28 cellular contexts compared by ENCODE assay signal in the genomic region with DNA sequence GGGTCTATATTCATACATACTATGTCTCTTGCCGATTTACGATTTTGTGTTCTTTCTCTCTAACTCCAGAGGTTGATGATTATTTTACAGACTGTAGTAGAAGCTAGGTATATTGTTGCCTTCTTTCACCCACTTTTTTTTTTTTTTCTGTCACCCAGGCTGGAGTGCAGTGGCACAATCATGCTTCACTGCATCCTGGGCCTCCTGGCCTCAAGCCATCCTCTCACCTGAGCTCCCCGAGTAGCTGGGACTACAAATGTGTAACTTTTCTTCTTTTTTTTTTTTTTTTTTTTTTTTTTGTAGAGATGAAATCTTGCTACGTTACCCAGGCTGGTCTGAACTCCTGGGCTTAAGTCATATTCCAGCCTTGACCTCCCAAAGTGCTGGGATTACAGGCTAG.
"Had no signal": no experiment of that assay in that cellular context is flagged by ENCODE, and none has a peak within 500 bp of the region (broad histone marks: within the 10 kb centered on the region; RNA-seq: fewer than 3 reads in every experiment).

No MANE protein-coding gene starts in this region.

- H3K27me3 ChIP-seq: ascending aorta, breast epithelium, cardiac muscle cell, colonic mucosa, foreskin keratinocyte, gastrocnemius medialis had no signal

- H3K27ac Mint-ChIP-seq: activated CD4-positive, alpha-beta memory T cell treated with anti-CD3 and anti-CD28 coated beads for 36 hours; activated CD4-positive, alpha-beta T cell treated with anti-CD3 and anti-CD28 coated beads for 36 hours; activated CD4-positive, alpha-beta T cell treated with anti-CD3 and anti-CD28 coated beads, Interleukin-2, amount 10 ng/mL, durations not matched to agents 24 days and 14 days; activated CD8-positive, alpha-beta memory T cell treated with anti-CD3 and anti-CD28 coated beads, Interleukin-2, amount 10 ng/mL, durations not matched to agents 7 days and 5 days; activated CD8-positive, alpha-beta T cell treated with anti-CD3 and anti-CD28 coated beads, Interleukin-2, amount 10 ng/mL, durations not matched to agents 7 days and 5 days; activated naive CD4-positive, alpha-beta T cell treated with anti-CD3 and anti-CD28 coated beads, Interleukin-2, amount 10 ng/mL, durations not matched to agents 7 days and 5 days; activated naive CD4-positive, alpha-beta T cell treated with anti-CD3 and anti-CD28 coated beads, Interleukin-2, amount 50 U/mL, for 72 hours; activated naive CD8-positive, alpha-beta T cell treated with anti-CD3 and anti-CD28 coated beads, Interleukin-2, amount 10 ng/mL, durations not matched to agents 7 days and 5 days; activated T-helper 1 cell treated with anti-CD3 and anti-CD28 coated beads, Interleukin-12 subunit alpha, Interleukin-12 subunit beta, Interleukin-2, Interleukin-4 antibody, amounts not matched to agents 30 ng/mL and 10 ng/mL and 1 ng/mL, durations not matched to agents 14 hours and 24 hours and 36 hours; brain; endodermal cell had no signal

- H3K27me3 Mint-ChIP-seq: activated CD4-positive, alpha-beta memory T cell treated with anti-CD3 and anti-CD28 coated beads for 36 hours; activated CD4-positive, alpha-beta T cell treated with anti-CD3 and anti-CD28 coated beads, Interleukin-2, amount 10 ng/mL, durations not matched to agents 24 days and 14 days; activated CD8-positive, alpha-beta memory T cell treated with anti-CD3 and anti-CD28 coated beads, Interleukin-2, amount 10 ng/mL, durations not matched to agents 7 days and 5 days; activated naive CD4-positive, alpha-beta T cell treated with anti-CD3 and anti-CD28 coated beads, Interleukin-2, amount 10 ng/mL, durations not matched to agents 7 days and 5 days; activated naive CD8-positive, alpha-beta T cell treated with anti-CD3 and anti-CD28 coated beads, Interleukin-2, amount 10 ng/mL, durations not matched to agents 7 days and 5 days; brain had no signal

- DNase-seq: activated CD4-positive, alpha-beta memory T cell treated with anti-CD3 and anti-CD28 coated beads for 36 hours; activated CD4-positive, alpha-beta T cell treated with anti-CD3 and anti-CD28 coated beads for 36 hours; activated CD4-positive, alpha-beta T cell treated with anti-CD3 and anti-CD28 coated beads, Interleukin-2, amount 10 ng/mL, durations not matched to agents 24 days and 14 days; activated CD4-positive, CD25-positive, alpha-beta regulatory T cell; activated CD4-positive, CD25-positive, alpha-beta regulatory T cell treated with anti-CD3 and anti-CD28 coated beads, Interleukin-2, amount 50 U/mL, for 72 hours; activated CD8-positive, alpha-beta memory T cell treated with anti-CD3 and anti-CD28 coated beads, Interleukin-2, amount 10 ng/mL, durations not matched to agents 7 days and 5 days; activated CD8-positive, alpha-beta memory T cell treated with anti-CD3 and anti-CD28 coated beads, Interleukin-2, amount 50 U/mL, for 4 hours; activated CD8-positive, alpha-beta T cell treated with anti-CD3 and anti-CD28 coated beads, Interleukin-2, amount 10 ng/mL, durations not matched to agents 7 days and 5 days; activated gamma-delta T cell; activated naive CD4-positive, alpha-beta T cell; activated naive CD4-positive, alpha-beta T cell treated with anti-CD3 and anti-CD28 coated beads, Interleukin-2, amount 10 ng/mL, durations not matched to agents 7 days and 5 days; activated naive CD8-positive, alpha-beta T cell treated with anti-CD3 and anti-CD28 coated beads, Interleukin-2, amount 10 ng/mL, durations not matched to agents 7 days and 5 days; activated T-cell treated with anti-CD3 and anti-CD28 coated beads, Interleukin-2, amount 50 U/mL, for 1 hour; activated T-cell treated with anti-CD3 and anti-CD28 coated beads, Interleukin-2, amount 50 U/mL, for 48 hours; central memory CD4-positive, alpha-beta T cell; cerebellar nuclear complex; colonic mucosa; effector memory CD4-positive, alpha-beta T cell; endodermal cell; foreskin keratinocyte; gastrocnemius medialis; T-helper 2 cell had no signal

- H3K9me3 Mint-ChIP-seq: activated CD4-positive, alpha-beta memory T cell treated with anti-CD3 and anti-CD28 coated beads for 36 hours; activated CD4-positive, alpha-beta T cell treated with anti-CD3 and anti-CD28 coated beads, Interleukin-2, amount 10 ng/mL, durations not matched to agents 24 days and 14 days; activated naive CD4-positive, alpha-beta T cell treated with anti-CD3 and anti-CD28 coated beads, Interleukin-2, amount 10 ng/mL, durations not matched to agents 7 days and 5 days; activated T-helper 1 cell treated with anti-CD3 and anti-CD28 coated beads, Interleukin-12 subunit alpha, Interleukin-12 subunit beta, Interleukin-2, Interleukin-4 antibody, amounts not matched to agents 30 ng/mL and 10 ng/mL and 1 ng/mL, durations not matched to agents 14 hours and 24 hours and 36 hours; endodermal cell had no signal

- H3K4me1 Mint-ChIP-seq: activated CD4-positive, alpha-beta T cell treated with anti-CD3 and anti-CD28 coated beads for 36 hours; activated CD4-positive, alpha-beta T cell treated with anti-CD3 and anti-CD28 coated beads, Interleukin-2, amount 10 ng/mL, durations not matched to agents 24 days and 14 days; activated CD8-positive, alpha-beta memory T cell treated with anti-CD3 and anti-CD28 coated beads, Interleukin-2, amount 10 ng/mL, durations not matched to agents 7 days and 5 days; activated naive CD4-positive, alpha-beta T cell treated with anti-CD3 and anti-CD28 coated beads, Interleukin-2, amount 10 ng/mL, durations not matched to agents 7 days and 5 days; activated naive CD8-positive, alpha-beta T cell treated with anti-CD3 and anti-CD28 coated beads, Interleukin-2, amount 10 ng/mL, durations not matched to agents 7 days and 5 days; brain had no signal

- H3K36me3 ChIP-seq: ascending aorta, breast epithelium, cardiac muscle cell, colonic mucosa, gastrocnemius medialis had no signal

- H3K4me3 ChIP-seq: ascending aorta, breast epithelium, cardiac muscle cell, colonic mucosa, gastrocnemius medialis had no signal

- H3K36me3 Mint-ChIP-seq: activated CD4-positive, alpha-beta memory T cell treated with anti-CD3 and anti-CD28 coated beads for 36 hours; activated CD8-positive, alpha-beta memory T cell treated with anti-CD3 and anti-CD28 coated beads, Interleukin-2, amount 10 ng/mL, durations not matched to agents 7 days and 5 days; activated naive CD4-positive, alpha-beta T cell treated with anti-CD3 and anti-CD28 coated beads, Interleukin-2, amount 10 ng/mL, durations not matched to agents 7 days and 5 days; activated naive CD4-positive, alpha-beta T cell treated with anti-CD3 and anti-CD28 coated beads, Interleukin-2, amount 50 U/mL, for 72 hours; activated naive CD8-positive, alpha-beta T cell treated with anti-CD3 and anti-CD28 coated beads, Interleukin-2, amount 10 ng/mL, durations not matched to agents 7 days and 5 days; brain had no signal

- H3K4me1 ChIP-seq: breast epithelium, colonic mucosa, foreskin keratinocyte, gastrocnemius medialis had no signal

- H3K9me3 ChIP-seq: ascending aorta, breast epithelium, colonic mucosa, gastrocnemius medialis had no signal

- H3K27ac ChIP-seq: ascending aorta, breast epithelium, cardiac muscle cell, colonic mucosa, foreskin keratinocyte, gastrocnemius medialis had no signal

- H3K4me3 Mint-ChIP-seq: activated CD4-positive, alpha-beta memory T cell treated with anti-CD3 and anti-CD28 coated beads for 36 hours; activated CD4-positive, alpha-beta T cell treated with anti-CD3 and anti-CD28 coated beads for 36 hours; activated CD4-positive, alpha-beta T cell treated with anti-CD3 and anti-CD28 coated beads, Interleukin-2, amount 10 ng/mL, durations not matched to agents 24 days and 14 days; activated CD8-positive, alpha-beta memory T cell treated with anti-CD3 and anti-CD28 coated beads, Interleukin-2, amount 10 ng/mL, durations not matched to agents 7 days and 5 days; activated CD8-positive, alpha-beta T cell treated with anti-CD3 and anti-CD28 coated beads, Interleukin-2, amount 10 ng/mL, durations not matched to agents 7 days and 5 days; activated naive CD4-positive, alpha-beta T cell treated with anti-CD3 and anti-CD28 coated beads, Interleukin-2, amount 10 ng/mL, durations not matched to agents 7 days and 5 days; activated naive CD8-positive, alpha-beta T cell treated with anti-CD3 and anti-CD28 coated beads, Interleukin-2, amount 10 ng/mL, durations not matched to agents 7 days and 5 days; activated T-helper 1 cell treated with anti-CD3 and anti-CD28 coated beads, Interleukin-12 subunit alpha, Interleukin-12 subunit beta, Interleukin-2, Interleukin-4 antibody, amounts not matched to agents 30 ng/mL and 10 ng/mL and 1 ng/mL, durations not matched to agents 14 hours and 24 hours and 36 hours; brain; endodermal cell had no signal
